Comparison of ENCODE assay signal across 2 cellular contexts in genomic region chr10:132423966-132424847, GRCh38.
TF ChIP-seq lines count a peak whose summit lies in the region.

No MANE protein-coding gene starts in this region.

TF ChIP-seq in H1, 55 proteins besides CTCF, POLR2A, EP300 and RAD21 (continued from another document):
- TF ChIP-seq CHD7 (IDR thresholded peaks at IDR 0.05; ENCODE audit: insufficient replicate concordance, low read length) (no peak), SIN3A (conservative IDR thresholded peaks at IDR 0.05 in 1 of 2, IDR thresholded peaks at IDR 0.05 in 1 of 2; ENCODE audit: low read depth in 1 of 2, low read length in 2 of 2) (no peak), CREB1 (IDR thresholded peaks at IDR 0.05) (no peak), BACH1 (IDR thresholded peaks at IDR 0.05; ENCODE audit: low read length) (no peak), JUN (IDR thresholded peaks at IDR 0.05; ENCODE audit: low read depth, low read length) (no peak), CHD1 (IDR thresholded peaks at IDR 0.05; ENCODE audit: low read depth, low read length) (no peak), EGR1 (IDR thresholded peaks at IDR 0.05; ENCODE audit: borderline replicate concordance, low read depth, low read length) (no peak), JUND (IDR thresholded peaks at IDR 0.05; ENCODE audit: low read length) (no peak), SIRT6 (IDR thresholded peaks at IDR 0.05; ENCODE audit: low read length) (no peak), PHF8 (conservative IDR thresholded peaks at IDR 0.05; ENCODE audit: low read depth, low read length) (no peak), KDM5A (IDR thresholded peaks at IDR 0.05; ENCODE audit: low read length) (no peak), CEBPB (IDR thresholded peaks at IDR 0.05; ENCODE audit: low read depth, low read length) (no peak), SP2 (IDR thresholded peaks at IDR 0.05; ENCODE audit: low read length) (no peak)

TF ChIP-seq in neural cell, 6 proteins besides CTCF, POLR2A, EP300 and RAD21 (continued from another document):
- TF ChIP-seq, protein P1, sequence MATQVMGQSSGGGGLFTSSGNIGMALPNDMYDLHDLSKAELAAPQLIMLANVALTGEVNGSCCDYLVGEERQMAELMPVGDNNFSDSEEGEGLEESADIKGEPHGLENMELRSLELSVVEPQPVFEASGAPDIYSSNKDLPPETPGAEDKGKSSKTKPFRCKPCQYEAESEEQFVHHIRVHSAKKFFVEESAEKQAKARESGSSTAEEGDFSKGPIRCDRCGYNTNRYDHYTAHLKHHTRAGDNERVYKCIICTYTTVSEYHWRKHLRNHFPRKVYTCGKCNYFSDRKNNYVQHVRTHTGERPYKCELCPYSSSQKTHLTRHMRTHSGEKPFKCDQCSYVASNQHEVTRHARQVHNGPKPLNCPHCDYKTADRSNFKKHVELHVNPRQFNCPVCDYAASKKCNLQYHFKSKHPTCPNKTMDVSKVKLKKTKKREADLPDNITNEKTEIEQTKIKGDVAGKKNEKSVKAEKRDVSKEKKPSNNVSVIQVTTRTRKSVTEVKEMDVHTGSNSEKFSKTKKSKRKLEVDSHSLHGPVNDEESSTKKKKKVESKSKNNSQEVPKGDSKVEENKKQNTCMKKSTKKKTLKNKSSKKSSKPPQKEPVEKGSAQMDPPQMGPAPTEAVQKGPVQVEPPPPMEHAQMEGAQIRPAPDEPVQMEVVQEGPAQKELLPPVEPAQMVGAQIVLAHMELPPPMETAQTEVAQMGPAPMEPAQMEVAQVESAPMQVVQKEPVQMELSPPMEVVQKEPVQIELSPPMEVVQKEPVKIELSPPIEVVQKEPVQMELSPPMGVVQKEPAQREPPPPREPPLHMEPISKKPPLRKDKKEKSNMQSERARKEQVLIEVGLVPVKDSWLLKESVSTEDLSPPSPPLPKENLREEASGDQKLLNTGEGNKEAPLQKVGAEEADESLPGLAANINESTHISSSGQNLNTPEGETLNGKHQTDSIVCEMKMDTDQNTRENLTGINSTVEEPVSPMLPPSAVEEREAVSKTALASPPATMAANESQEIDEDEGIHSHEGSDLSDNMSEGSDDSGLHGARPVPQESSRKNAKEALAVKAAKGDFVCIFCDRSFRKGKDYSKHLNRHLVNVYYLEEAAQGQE (IDR thresholded peaks at IDR 0.05; ENCODE audit: borderline replicate concordance) = no peak
- no peak for TF ChIP-seq POLR2AphosphoS5 (IDR thresholded peaks at IDR 0.05)
- TF ChIP-seq MXI1 (conservative IDR thresholded peaks at IDR 0.05; ENCODE audit: poor library complexity, severe bottlenecking) = no peak
- TF ChIP-seq EZH2 (IDR thresholded peaks at IDR 0.05; ENCODE audit: borderline replicate concordance, insufficient read depth, low read length, poor library complexity, severe bottlenecking) = no peak
- no peak for TF ChIP-seq SMC3 (conservative IDR thresholded peaks at IDR 0.05; ENCODE audit: poor library complexity)
